8 cellular contexts compared by ENCODE assay signal in the genomic region with DNA sequence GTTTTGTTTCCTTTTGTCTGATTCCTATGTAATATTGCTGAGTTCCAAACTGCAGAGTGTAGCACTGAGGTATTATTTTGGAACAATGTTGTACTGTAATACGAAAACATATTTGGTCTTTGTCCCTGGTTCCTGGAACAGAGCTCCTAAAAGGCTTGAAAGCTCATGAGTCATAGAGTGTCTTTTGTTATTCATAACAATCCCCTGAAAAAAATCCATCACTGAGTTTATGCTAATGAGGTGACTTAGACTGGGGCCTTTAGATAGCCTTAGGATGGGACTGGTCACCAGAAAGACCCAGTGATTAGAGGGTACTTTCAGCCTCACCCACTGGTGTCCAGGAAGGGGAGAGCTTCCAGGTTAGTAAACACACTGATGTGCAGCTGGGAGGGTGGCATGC.
DNase-seq lines count a peak whose midpoint lies in the region; ATAC-seq and TF ChIP-seq lines count a peak whose summit lies in the region.

No MANE protein-coding gene starts in this region.

- no peak overlapping the region for H3K4me3 Mint-ChIP-seq in endodermal cell

- TF ChIP-seq CTCF in endodermal cell (conservative IDR thresholded peaks at IDR 0.05), result no peak
- TF ChIP-seq CTCF in RWPE1 (conservative IDR thresholded peaks at IDR 0.05; ENCODE audit: low read depth), result no peak

- peaks cover 9% of the 10 kb centered on the region for H3K4me1 Mint-ChIP-seq in endodermal cell

- H3K27me3 ChIP-seq in endodermal cell (ENCODE audit: control insufficient read depth, insufficient read depth, low read length, poor library complexity, severe bottlenecking), result no peaks in the 10 kb centered on the region
- H3K27me3 ChIP-seq in right cardiac atrium (ENCODE audit: control insufficient read depth, insufficient read depth), result no peaks in the 10 kb centered on the region

- no peaks in the 10 kb centered on the region for H3K27me3 Mint-ChIP-seq in endodermal cell (ENCODE audit: insufficient read depth)

- H3K4me3 ChIP-seq in endodermal cell (ENCODE audit: low read length) (no peak overlapping the region), right cardiac atrium (ENCODE audit: low read length) (no peak overlapping the region)

- CTCF ChIA-PET in RWPE1 (lab: Yijun Ruan, JAX), result no interaction called here

- H3K4me1 ChIP-seq in endodermal cell (ENCODE audit: control insufficient read depth, insufficient read depth, low read length) (no peaks in the 10 kb centered on the region), right cardiac atrium (ENCODE audit: control insufficient read depth, insufficient read depth, low read length) (no peaks in the 10 kb centered on the region)

- intact Hi-C loops in right cardiac atrium (cut with DNase I), result no loop called here

- H3K9ac ChIP-seq in endodermal cell (ENCODE audit: extremely low read depth, low read length, poor library complexity, severe bottlenecking), result no peak overlapping the region

- no peaks in the 10 kb centered on the region for H3K36me3 ChIP-seq in endodermal cell (ENCODE audit: control insufficient read depth, insufficient read depth, low read length)

- H3K27ac ChIP-seq in endodermal cell (ENCODE audit: low read depth, low read length) (peak overlapping the region; percentile 9), RWPE1 (no peak overlapping the region), right cardiac atrium (ENCODE audit: low read length) (no peak overlapping the region)

- peak; percentile 76 for ATAC-seq in GM21515 (IDR thresholded peaks at IDR 0.05; ENCODE audit: unreplicated experiment)
- ATAC-seq in HG03439 (IDR thresholded peaks at IDR 0.05; ENCODE audit: unreplicated experiment), result peak; percentile 73
- ATAC-seq in left lobe of liver, result no peak
- no peak for ATAC-seq in right cardiac atrium

- no peaks in the 10 kb centered on the region for H3K9me3 Mint-ChIP-seq in endodermal cell

- 82% methylated on average over 1 of the region's 1 CpG; no CpG with 5 or more reads in 1 of the 2 experiments for WGBS in endodermal cell (ENCODE audit: insufficient coverage in 1 of 2, insufficient read length in 1 of 2), 2 experiments
- WGBS in right cardiac atrium, result 85% methylated on average over 1 of the region's 1 CpG

- H3K9me3 ChIP-seq in endodermal cell (ENCODE audit: control insufficient read depth, low read length) (no peaks in the 10 kb centered on the region), right cardiac atrium (ENCODE audit: control insufficient read depth, low read length) (no peaks in the 10 kb centered on the region)

- no peaks in the 10 kb centered on the region for H3K36me3 Mint-ChIP-seq in endodermal cell (ENCODE audit: low read depth)

- DNase-seq in GM03348 (ENCODE audit: low spot score), result peak; percentile 28
- DNase-seq in endodermal cell, result no peak
- DNase-seq in left lobe of liver (ENCODE audit: low spot score), result no peak
- DNase-seq in dedifferentiated amniotic fluid mesenchymal stem cell (ENCODE audit: extremely low spot score), result no peak
- no peak for DNase-seq in RWPE1 (ENCODE audit: low spot score)
- no peak for DNase-seq in right cardiac atrium

- POLR2A ChIA-PET in RWPE1 (lab: Yijun Ruan, JAX; ENCODE audit: low non-redundant PET), result no interaction called here

- no peak overlapping the region for H3K27ac Mint-ChIP-seq in endodermal cell

Comparison
In these comparisons a context has a peak if more than half of its experiments do, and no peak if none do; other contexts are left out.
1. ATAC-seq: peak in GM21515 (single experiment) and HG03439 (single experiment); none in left lobe of liver (single experiment) and right cardiac atrium (0 of 2).